In the genomic region with DNA sequence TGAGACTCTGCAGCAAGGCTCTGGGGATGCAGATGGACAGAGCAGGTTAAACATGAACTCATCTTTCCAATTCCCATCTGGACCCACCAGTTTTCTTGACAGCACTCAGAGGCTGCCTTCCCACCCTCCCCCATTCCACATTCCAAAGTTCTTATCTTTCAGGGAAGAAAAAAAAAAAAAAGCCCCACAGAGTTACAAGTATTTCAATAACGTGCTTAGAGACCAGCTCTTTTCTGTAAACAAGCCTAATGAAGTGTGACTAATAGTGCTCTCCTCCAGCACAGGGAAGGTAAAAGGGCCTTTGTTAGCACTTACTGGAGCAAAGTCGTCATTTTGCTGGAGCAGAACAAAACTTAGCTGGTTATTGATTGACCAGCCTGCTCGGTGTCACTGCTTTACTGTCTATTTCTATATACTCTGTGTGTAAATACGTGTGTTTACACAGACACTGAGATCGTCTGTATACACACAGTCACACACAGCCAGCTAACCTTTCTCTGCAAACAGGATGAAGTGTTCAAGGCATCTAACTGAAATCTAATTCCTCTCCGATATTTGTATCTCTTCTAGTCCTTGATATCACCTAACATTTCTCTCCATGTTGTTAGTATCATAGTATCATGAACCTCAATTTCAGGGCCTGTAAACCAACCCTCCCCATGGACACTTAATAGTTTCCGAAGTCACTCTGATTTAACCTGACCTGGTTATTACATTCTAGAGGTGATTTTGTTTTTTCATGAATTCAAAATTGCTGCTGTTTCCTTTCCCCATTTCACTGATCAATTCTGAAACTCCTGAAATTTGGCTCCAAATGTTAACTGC, we compare ENCODE assay signal across 8 cellular contexts.
DNase-seq lines count a peak whose midpoint lies in the region; ATAC-seq and TF ChIP-seq lines count a peak whose summit lies in the region.

No MANE protein-coding gene starts in this region.

- no peak overlapping the region for H3K27ac Mint-ChIP-seq in activated T-helper 2 cell treated with anti-CD3 and anti-CD28 coated beads, Interferon-gamma antibody, Interleukin-2, Interleukin-4, amounts not matched to agents 10 μg/mL and 5 μg/mL and 100 μg/mL, durations not matched to agents 14 hours and 24 hours and 36 hours
- no peak overlapping the region for H3K27ac Mint-ChIP-seq in naive thymus-derived CD8-positive, alpha-beta T cell

- intact Hi-C loops in mammary epithelial cell (cut with micrococcal nuclease) = loop anchor here (1.0 kb wide), 1 partner anchor 80 kb away; no protein-coding TSS in a partner anchor
- intact Hi-C loops in activated T-helper 2 cell treated with anti-CD3 and anti-CD28 coated beads, Interferon-gamma antibody, Interleukin-2, Interleukin-4, amounts not matched to agents 10 μg/mL and 5 μg/mL and 100 μg/mL, durations not matched to agents 14 hours and 24 hours and 36 hours (cut with micrococcal nuclease) = no loop called here

- H3K4me3 ChIP-seq in mammary epithelial cell (replicated peaks in 1 of 3; ENCODE audit: insufficient read depth in 1 of 3, low read depth in 2 of 3, low read length in 3 of 3) (peak overlapping the region in 1 of 3 experiments; percentile 2), upper lobe of left lung (no peak overlapping the region)

- H3K27ac ChIP-seq in mammary epithelial cell (ENCODE audit: insufficient read depth, low read depth, low read length) = peak overlapping the region; percentile 95
- H3K27ac ChIP-seq in upper lobe of left lung = peak overlapping the region; percentile 16 to 77 (median 69)

- no TSS peak for BruUV-seq in mammary epithelial cell (replicated peaks; lab: Mats Ljungman, UMichigan)

- H3K27me3 Mint-ChIP-seq in activated T-helper 2 cell treated with anti-CD3 and anti-CD28 coated beads, Interferon-gamma antibody, Interleukin-2, Interleukin-4, amounts not matched to agents 10 μg/mL and 5 μg/mL and 100 μg/mL, durations not matched to agents 14 hours and 24 hours and 36 hours (ENCODE audit: low read depth) = peaks cover 18% of the 10 kb centered on the region
- H3K27me3 Mint-ChIP-seq in naive thymus-derived CD8-positive, alpha-beta T cell = peaks cover 22 to 55% (median 32%) of the 10 kb centered on the region in 5 donors

- no peaks in the 10 kb centered on the region for H3K36me3 Mint-ChIP-seq in activated T-helper 2 cell treated with anti-CD3 and anti-CD28 coated beads, Interferon-gamma antibody, Interleukin-2, Interleukin-4, amounts not matched to agents 10 μg/mL and 5 μg/mL and 100 μg/mL, durations not matched to agents 14 hours and 24 hours and 36 hours (ENCODE audit: low read depth)
- H3K36me3 Mint-ChIP-seq in naive thymus-derived CD8-positive, alpha-beta T cell = no peaks in the 10 kb centered on the region

- in situ Hi-C loops in mammary epithelial cell (cut with MboI; ENCODE audit: low sequenced_read_pairs in 2 of 2) = no loop called here

- no peaks in the 10 kb centered on the region for H3K4me1 Mint-ChIP-seq in activated T-helper 2 cell treated with anti-CD3 and anti-CD28 coated beads, Interferon-gamma antibody, Interleukin-2, Interleukin-4, amounts not matched to agents 10 μg/mL and 5 μg/mL and 100 μg/mL, durations not matched to agents 14 hours and 24 hours and 36 hours (ENCODE audit: low read depth)
- peaks cover 0 to 9% (median 0%) of the 10 kb centered on the region in 4 donors for H3K4me1 Mint-ChIP-seq in naive thymus-derived CD8-positive, alpha-beta T cell

- TF ChIP-seq POLR2A in upper lobe of left lung (IDR thresholded peaks at IDR 0.05) = no peak

- H3K9me3 Mint-ChIP-seq in activated T-helper 2 cell treated with anti-CD3 and anti-CD28 coated beads, Interferon-gamma antibody, Interleukin-2, Interleukin-4, amounts not matched to agents 10 μg/mL and 5 μg/mL and 100 μg/mL, durations not matched to agents 14 hours and 24 hours and 36 hours = no peaks in the 10 kb centered on the region
- H3K9me3 Mint-ChIP-seq in naive thymus-derived CD8-positive, alpha-beta T cell = no peaks in the 10 kb centered on the region

- H3K4me1 ChIP-seq in mammary epithelial cell (ENCODE audit: insufficient read depth, low read length) (peaks cover 49% of the 10 kb centered on the region), upper lobe of left lung (peaks cover 46 to 75% (median 60%) of the 10 kb centered on the region in 4 donors)

- H3K27me3 ChIP-seq in mammary epithelial cell (ENCODE audit: insufficient read depth, low read length) = no peaks in the 10 kb centered on the region
- no peaks in the 10 kb centered on the region for H3K27me3 ChIP-seq in upper lobe of left lung

- WGBS in mammary epithelial cell (ENCODE audit: low coverage, missing lambda C conversion rate) = 18% methylated on average over 7 of the region's 7 CpGs
- WGBS in upper lobe of left lung, 2 donors = 47% methylated on average over 7 of the region's 7 CpGs

- H3K36me3 ChIP-seq in mammary epithelial cell (ENCODE audit: insufficient read depth, low read length) (no peaks in the 10 kb centered on the region), upper lobe of left lung (no peaks in the 10 kb centered on the region)

- H3K4me2 ChIP-seq in mammary epithelial cell (ENCODE audit: insufficient read depth, low read depth, low read length) = peak overlapping the region; percentile 74

- peak overlapping the region; percentile 43 for H2AFZ ChIP-seq in mammary epithelial cell (ENCODE audit: low read depth, low read length)

- no peak for TF ChIP-seq CTCF in mammary epithelial cell (conservative IDR thresholded peaks at IDR 0.05 in 1 of 2, IDR thresholded peaks at IDR 0.05 in 1 of 2; ENCODE audit: extremely low read depth in 1 of 2, insufficient read depth in 1 of 2, low read depth in 1 of 2, low read length in 2 of 2)
- no peak for TF ChIP-seq CTCF in upper lobe of left lung (IDR thresholded peaks at IDR 0.05)

- CTCF ChIA-PET in mammary epithelial cell (lab: Charles Lee; ENCODE audit: low non-redundant PET) = no interaction called here

- peak overlapping the region; percentile 78 for H3K9ac ChIP-seq in mammary epithelial cell (ENCODE audit: insufficient read depth, low read length)

- H3K4me3 Mint-ChIP-seq in activated T-helper 2 cell treated with anti-CD3 and anti-CD28 coated beads, Interferon-gamma antibody, Interleukin-2, Interleukin-4, amounts not matched to agents 10 μg/mL and 5 μg/mL and 100 μg/mL, durations not matched to agents 14 hours and 24 hours and 36 hours (ENCODE audit: low read depth) = no peak overlapping the region
- no peak overlapping the region for H3K4me3 Mint-ChIP-seq in naive thymus-derived CD8-positive, alpha-beta T cell

- POLR2A ChIA-PET in naive thymus-derived CD8-positive, alpha-beta T cell (lab: Charles Lee) = no interaction called here

- TF ChIP-seq EP300 in upper lobe of left lung (IDR thresholded peaks at IDR 0.05) = peak in 1 of 4 donors; percentile 81

- ATAC-seq in GM18907 (IDR thresholded peaks at IDR 0.05; ENCODE audit: unreplicated experiment) (peak; percentile 63), upper lobe of left lung (ENCODE audit: low FRiP score in 2 of 2) (peak; percentile 65 to 75), GM21717 (IDR thresholded peaks at IDR 0.05; ENCODE audit: unreplicated experiment) (no peak)
- no peak for ATAC-seq in naive thymus-derived CD8-positive, alpha-beta T cell

- H3K79me2 ChIP-seq in mammary epithelial cell (ENCODE audit: insufficient read depth, low read length) = peaks cover 35% of the 10 kb centered on the region

- H3K9me3 ChIP-seq in mammary epithelial cell (replicated peaks; ENCODE audit: insufficient read depth, low read length) (no peaks in the 10 kb centered on the region), upper lobe of left lung (no peaks in the 10 kb centered on the region)

- DNase-seq in NCI-H2196 treated with DMSO at 0.1 percent for 48 hours (lab: John Stamatoyannopoulos, UW; ENCODE audit: unreplicated experiment) = peak; percentile 80
- DNase-seq in mammary epithelial cell = peak; percentile 82
- peak; percentile 100 for DNase-seq in kidney tubule cell (ENCODE audit: low spot score)
- DNase-seq in upper lobe of left lung = peak in 1 of 2 donors; percentile 37
- no peak for DNase-seq in activated T-helper 2 cell treated with anti-CD3 and anti-CD28 coated beads, Interferon-gamma antibody, Interleukin-2, Interleukin-4, amounts not matched to agents 10 μg/mL and 5 μg/mL and 100 μg/mL, durations not matched to agents 14 hours and 24 hours and 36 hours (ENCODE audit: low spot score)
- no peak for DNase-seq in naive thymus-derived CD8-positive, alpha-beta T cell

- H4K20me1 ChIP-seq in mammary epithelial cell (ENCODE audit: insufficient read depth, low read length) = no peaks in the 10 kb centered on the region

- dilution Hi-C loops in mammary epithelial cell (cut with HindIII; ENCODE audit: low sequenced_read_pairs) = no loop called here

Comparison
In these comparisons a context has a peak if more than half of its experiments do, and no peak if none do; other contexts are left out.
1. ATAC-seq: peak in GM18907 (single experiment) and upper lobe of left lung (2 of 2); none in GM21717 (single experiment) and naive thymus-derived CD8-positive, alpha-beta T cell (0 of 2).
2. DNase-seq: peak in NCI-H2196 treated with DMSO at 0.1 percent for 48 hours (single experiment), mammary epithelial cell (single experiment) and kidney tubule cell (single experiment); none in activated T-helper 2 cell treated with anti-CD3 and anti-CD28 coated beads, Interferon-gamma antibody, Interleukin-2, Interleukin-4, amounts not matched to agents 10 μg/mL and 5 μg/mL and 100 μg/mL, durations not matched to agents 14 hours and 24 hours and 36 hours (single experiment) and naive thymus-derived CD8-positive, alpha-beta T cell (0 of 10).